In genomic region chr2:85435986-85436835, GRCh38 we compare ENCODE assay signal across 10 cellular contexts. TPM values are rescaled to one million over a fixed set of nuclear protein-coding genes. Genes with fewer than 3 reads are reported as not detected.
DNase-seq lines count a peak whose midpoint lies in the region; ATAC-seq, FAIRE-seq and TF ChIP-seq lines count a peak whose summit lies in the region.
"Had no signal": no experiment of that assay in that cellular context is flagged by ENCODE, and none has a peak within 500 bp of the region (broad histone marks: within the 10 kb centered on the region; RNA-seq: fewer than 3 reads in every experiment).

No MANE protein-coding gene starts in this region.

- intact Hi-C loops in CD14-positive monocyte (cut with micrococcal nuclease): loop anchor here (5.0 kb wide), 2 partner anchors 61 to 101 kb away; partner anchors contain the start of gene MAT2A (in 2 of the 2)
- intact Hi-C loops in pancreas (cut with DNase I): no loop called here

- ATAC-seq in pancreas: no peak
- no peak for ATAC-seq in HG02588 (IDR thresholded peaks at IDR 0.05; ENCODE audit: unreplicated experiment)
- ATAC-seq in HG02938 (IDR thresholded peaks at IDR 0.05; ENCODE audit: unreplicated experiment): no peak
- ATAC-seq in HG03460 (IDR thresholded peaks at IDR 0.05; ENCODE audit: unreplicated experiment): no peak

- H2AFZ ChIP-seq in Karpas-422 (ENCODE audit: low read length): no peak overlapping the region

- H3K27ac ChIP-seq in Karpas-422 (ENCODE audit: low read length): no peak overlapping the region
- H3K27ac ChIP-seq in coronary artery: peak overlapping the region; percentile 90 to 98
- H3K27ac ChIP-seq in pancreas: peak overlapping the region; percentile 12 to 88 (median 72)
- H3K27ac ChIP-seq in small intestine (ENCODE audit: low read depth in 1 of 2, low read length in 1 of 2): peak overlapping the region in 1 of 2 donors; percentile 97

- H3K27ac Mint-ChIP-seq in CD14-positive monocyte: peak overlapping the region in 6 of 7 donors; percentile 95 to 100 (median 98)

- no peak overlapping the region for H3K4me3 Mint-ChIP-seq in CD14-positive monocyte

- H3K36me3 ChIP-seq in Karpas-422 (ENCODE audit: insufficient read depth, low read length) (no peaks in the 10 kb centered on the region), pancreas (no peaks in the 10 kb centered on the region), small intestine (ENCODE audit: control insufficient read depth in 2 of 2, insufficient read depth in 2 of 2, low read length in 2 of 2) (no peaks in the 10 kb centered on the region)

- no peaks in the 10 kb centered on the region for H3K36me3 Mint-ChIP-seq in CD14-positive monocyte

- no peak overlapping the region for H3K4me3 ChIP-seq in Karpas-422 (ENCODE audit: low read length)
- no peak overlapping the region for H3K4me3 ChIP-seq in coronary artery
- no peak overlapping the region for H3K4me3 ChIP-seq in pancreas
- no peak overlapping the region for H3K4me3 ChIP-seq in small intestine (ENCODE audit: low read depth in 1 of 2, low read length in 2 of 2)

- DNase-seq in CD14-positive monocyte (ENCODE audit: low spot score) (no peak), Karpas-422 (peak; percentile 63), coronary artery (ENCODE audit: low spot score) (no peak), pancreas (peak in 1 of 6 donors; percentile 72), small intestine (no peak)

- peaks cover 49% of the 10 kb centered on the region for H3K4me1 ChIP-seq in Karpas-422 (ENCODE audit: low read length)
- peaks cover 13 to 28% (median 20%) of the 10 kb centered on the region in 3 donors for H3K4me1 ChIP-seq in pancreas
- peaks cover 2 to 12% of the 10 kb centered on the region in 2 donors for H3K4me1 ChIP-seq in small intestine (ENCODE audit: control insufficient read depth in 2 of 2, insufficient read depth in 1 of 2, low read depth in 1 of 2, low read length in 1 of 2)

- no peak overlapping the region for H3K4me2 ChIP-seq in Karpas-422 (ENCODE audit: low read depth, low read length, poor library complexity, severe bottlenecking)

- H4K20me1 ChIP-seq in Karpas-422 (ENCODE audit: insufficient read depth, low read depth, low read length): no peaks in the 10 kb centered on the region

- H3K27me3 Mint-ChIP-seq in CD14-positive monocyte (ENCODE audit: low read depth in 3 of 3): peaks cover 0 to 6% (median 2%) of the 10 kb centered on the region in 3 donors

- no peaks in the 10 kb centered on the region for H3K27me3 ChIP-seq in Karpas-422 (ENCODE audit: low read length)
- no peaks in the 10 kb centered on the region for H3K27me3 ChIP-seq in pancreas
- no peaks in the 10 kb centered on the region for H3K27me3 ChIP-seq in small intestine (ENCODE audit: control insufficient read depth in 2 of 2, insufficient read depth in 2 of 2, low read length in 2 of 2)

- TF ChIP-seq CTCF in CD14-positive monocyte (IDR thresholded peaks at IDR 0.05) (no peak), coronary artery (IDR thresholded peaks at IDR 0.05) (no peak), pancreas (IDR thresholded peaks at IDR 0.05) (no peak)

- FAIRE-seq in pancreas (lab: Jason Lieb, UNC) (no peak), small intestine (lab: Jason Lieb, UNC) (no peak)
- FAIRE-seq: bronchial epithelial cell, islet of Langerhans had no signal

- WGBS in pancreas, 2 donors: 94 to 96% methylated on average over 16 of the region's 16 CpGs
- 89 to 93% (median 91%) methylated on average over 16 of the region's 16 CpGs for WGBS in small intestine, 3 donors

- no peaks in the 10 kb centered on the region for H3K79me2 ChIP-seq in Karpas-422 (ENCODE audit: low read length)

- H3K9me3 Mint-ChIP-seq in CD14-positive monocyte: no peaks in the 10 kb centered on the region

- H3K9me2 ChIP-seq in Karpas-422 (replicated peaks; ENCODE audit: insufficient read depth, low read length): no peaks in the 10 kb centered on the region

- peaks cover 48% of the 10 kb centered on the region for H3K4me1 Mint-ChIP-seq in CD14-positive monocyte

- no peaks in the 10 kb centered on the region for H3K9me3 ChIP-seq in Karpas-422 (ENCODE audit: low read length)
- H3K9me3 ChIP-seq in pancreas: no peaks in the 10 kb centered on the region
- no peaks in the 10 kb centered on the region for H3K9me3 ChIP-seq in small intestine (ENCODE audit: control insufficient read depth, low read depth)

- H3K9ac ChIP-seq in Karpas-422 (ENCODE audit: low read length): peak overlapping the region; percentile 85; the same call in 1 of the 2 replicates

RNA-seq across cellular contexts. Expression of gene SH2D6, which starts 17.7 kb away (rescaled TPM):
- polyA plus RNA-seq in CD14-positive monocyte (not detected), pancreas (10 to 100 TPM; 21.3 to 28.1 TPM), small intestine (100 to 1,000 TPM in 1 of 3 donors, 10 to 100 TPM in 2; 11.8 to 122 (median 35.8) TPM)
- 0.32 and 0.37 TPM in 2 replicates for total RNA-seq in Karpas-422 (2014; rRNA removed; shearing (Covaris generic); ENCODE audit: low replicate concordance)
- 1 to 10 TPM in 5 of 6 donors, under 1 TPM in 1; 0.70 to 9.7 (median 2.8) TPM for total RNA-seq in pancreas
- total RNA-seq: bronchial epithelial cell had no signal

RNA-seq across cellular contexts. Expression of gene CAPG, which starts 26.0 kb away (rescaled TPM):
- polyA plus RNA-seq in CD14-positive monocyte (100 to 1,000 TPM; 631 to 847 TPM), pancreas (10 to 100 TPM; 37.6 to 41.3 TPM), small intestine (100 to 1,000 TPM in 1 of 3 donors, 10 to 100 TPM in 2; 35.8 to 130 (median 82.3) TPM)
- total RNA-seq in Karpas-422 (2014; rRNA removed; shearing (Covaris generic); ENCODE audit: low replicate concordance): 0.63 and 7.4 TPM in 2 replicates
- total RNA-seq in pancreas: 100 to 1,000 TPM in 1 of 6 donors, 10 to 100 TPM in 5; 10.9 to 111 (median 29.0) TPM

Comparison
In these comparisons a context has a peak if more than half of its experiments do, and no peak if none do; other contexts are left out.
1. RNA of gene SH2D6, which starts 17.7 kb away (polyA plus RNA-seq): 11.8 to 122 TPM in small intestine and 21.3 to 28.1 TPM in pancreas; not detected in CD14-positive monocyte; every median in the first group is over 10 times any median in the second.
2. RNA of gene CAPG, which starts 26.0 kb away (polyA plus RNA-seq): 631 to 847 TPM in CD14-positive monocyte; 35.8 to 130 TPM in small intestine and 37.6 to 41.3 TPM in pancreas; every median in the first group is over 4 times any median in the second.
3. intact Hi-C loops: an anchor here in CD14-positive monocyte (5.0 kb wide); none called in pancreas.